In genomic region chr17:45428050-45428953, GRCh38 we compare ENCODE assay signal across 8 cellular contexts. TPM values are rescaled to one million over a fixed set of nuclear protein-coding genes. Genes with fewer than 3 reads are reported as not detected.
DNase-seq lines count a peak whose midpoint lies in the region; ATAC-seq lines count a peak whose summit lies in the region.

No MANE protein-coding gene starts in this region.

- H3K9me2 ChIP-seq in Karpas-422 (replicated peaks; ENCODE audit: insufficient read depth, low read length), result no peaks in the 10 kb centered on the region

- no peaks in the 10 kb centered on the region for H3K9me3 ChIP-seq in BLaER1 treated with 17β-estradiol and CSF1 and Interleukin-3, amounts not matched to agents 10 nM and 100 nM (replicated peaks in 1 of 11)
- no peaks in the 10 kb centered on the region for H3K9me3 ChIP-seq in Karpas-422 (ENCODE audit: low read length)

- H3K4me1 ChIP-seq in BLaER1 treated with 17β-estradiol and CSF1 and Interleukin-3, amounts not matched to agents 10 nM and 100 nM, result peaks cover 71 to 83% (median 76%) of the 10 kb centered on the region in 10 experiments
- H3K4me1 ChIP-seq in Karpas-422 (ENCODE audit: low read length), result peaks cover 64% of the 10 kb centered on the region

- H4K20me1 ChIP-seq in BLaER1 treated with 17β-estradiol and CSF1 and Interleukin-3, amounts not matched to agents 10 nM and 100 nM, result peaks cover 3 to 68% (median 37%) of the 10 kb centered on the region in 11 experiments; a peak in 16 of 22 replicates
- no peaks in the 10 kb centered on the region for H4K20me1 ChIP-seq in Karpas-422 (ENCODE audit: insufficient read depth, low read depth, low read length)

- peak overlapping the region; percentile 46 to 85 (median 77); a peak in 21 of 22 replicates for H3K9ac ChIP-seq in BLaER1 treated with 17β-estradiol and CSF1 and Interleukin-3, amounts not matched to agents 10 nM and 100 nM
- peak overlapping the region; percentile 54 for H3K9ac ChIP-seq in Karpas-422 (ENCODE audit: low read length)

- DNase-seq in Karpas-422 (peak; percentile 90), RKO (ENCODE audit: low spot score) (peak; percentile 78), fibroblast of peridontal ligament (ENCODE audit: extremely low read depth) (peak; percentile 39), nucleus accumbens (lab: John Stamatoyannopoulos, UW) (peak in 46 of 56 donors; percentile 12 to 81 (median 46)), superior temporal gyrus (ENCODE audit: extremely low spot score) (peak; percentile 75)
- DNase-seq in activated T-helper 1 cell treated with anti-CD3 and anti-CD28 coated beads, Interleukin-2, amount 50 U/mL, for 16 hours (ENCODE audit: low read depth in 1 of 2, low spot score in 1 of 2), result peak; percentile 56 to 72

- no peaks in the 10 kb centered on the region for H3K79me2 ChIP-seq in Karpas-422 (ENCODE audit: low read length)

- peak overlapping the region; percentile 97 to 100 (median 99) for H3K4me2 ChIP-seq in BLaER1 treated with 17β-estradiol and CSF1 and Interleukin-3, amounts not matched to agents 10 nM and 100 nM
- H3K4me2 ChIP-seq in Karpas-422 (ENCODE audit: low read depth, low read length, poor library complexity, severe bottlenecking), result peak overlapping the region; percentile 63

- peak overlapping the region; percentile 38 to 70 (median 52); a peak in 19 of 20 replicates for H3K4me3 ChIP-seq in BLaER1 treated with 17β-estradiol and CSF1 and Interleukin-3, amounts not matched to agents 10 nM and 100 nM
- peak overlapping the region; percentile 47 for H3K4me3 ChIP-seq in Karpas-422 (ENCODE audit: low read length)

- no peaks in the 10 kb centered on the region; a peak in 1 of 22 replicates for H3K27me3 ChIP-seq in BLaER1 treated with 17β-estradiol and CSF1 and Interleukin-3, amounts not matched to agents 10 nM and 100 nM
- no peaks in the 10 kb centered on the region for H3K27me3 ChIP-seq in Karpas-422 (ENCODE audit: low read length)

- ATAC-seq in GM19397 (IDR thresholded peaks at IDR 0.05; ENCODE audit: unreplicated experiment), result peak; percentile 55

- H3K27ac ChIP-seq in BLaER1 treated with 17β-estradiol and CSF1 and Interleukin-3, amounts not matched to agents 10 nM and 100 nM, result peak overlapping the region; percentile 51 to 90 (median 85); a peak in 21 of 22 replicates
- H3K27ac ChIP-seq in Karpas-422 (ENCODE audit: low read length), result peak overlapping the region; percentile 93

- H3K36me3 ChIP-seq in BLaER1 treated with 17β-estradiol and CSF1 and Interleukin-3, amounts not matched to agents 10 nM and 100 nM, result peaks cover 0 to 20% (median 0%) of the 10 kb centered on the region in 11 experiments; a peak in 7 of 22 replicates
- H3K36me3 ChIP-seq in Karpas-422 (ENCODE audit: insufficient read depth, low read length), result no peaks in the 10 kb centered on the region

- no peak overlapping the region for H2AFZ ChIP-seq in Karpas-422 (ENCODE audit: low read length)

RNA-seq across cellular contexts. Expression of gene ARHGAP27, which starts 4.4 kb away (rescaled TPM):
- 24.9 and 42.7 TPM in 2 replicates for total RNA-seq in Karpas-422 (2014; rRNA removed; shearing (Covaris generic); ENCODE audit: low replicate concordance)

Comparison
In these comparisons a context has a peak if more than half of its experiments do, and no peak if none do; other contexts are left out.
1. Peak in every context shown above with its lines: DNase-seq, ATAC-seq, H3K4me3 ChIP-seq and H3K27ac ChIP-seq.
2. DNase-seq: peak in every context shown above with its lines; median percentile 90 in Karpas-422; 78 in RKO; 75 in superior temporal gyrus; 64 in activated T-helper 1 cell treated with anti-CD3 and anti-CD28 coated beads, Interleukin-2, amount 50 U/mL, for 16 hours; 46 in nucleus accumbens; 39 in fibroblast of peridontal ligament.